In the genomic region with DNA sequence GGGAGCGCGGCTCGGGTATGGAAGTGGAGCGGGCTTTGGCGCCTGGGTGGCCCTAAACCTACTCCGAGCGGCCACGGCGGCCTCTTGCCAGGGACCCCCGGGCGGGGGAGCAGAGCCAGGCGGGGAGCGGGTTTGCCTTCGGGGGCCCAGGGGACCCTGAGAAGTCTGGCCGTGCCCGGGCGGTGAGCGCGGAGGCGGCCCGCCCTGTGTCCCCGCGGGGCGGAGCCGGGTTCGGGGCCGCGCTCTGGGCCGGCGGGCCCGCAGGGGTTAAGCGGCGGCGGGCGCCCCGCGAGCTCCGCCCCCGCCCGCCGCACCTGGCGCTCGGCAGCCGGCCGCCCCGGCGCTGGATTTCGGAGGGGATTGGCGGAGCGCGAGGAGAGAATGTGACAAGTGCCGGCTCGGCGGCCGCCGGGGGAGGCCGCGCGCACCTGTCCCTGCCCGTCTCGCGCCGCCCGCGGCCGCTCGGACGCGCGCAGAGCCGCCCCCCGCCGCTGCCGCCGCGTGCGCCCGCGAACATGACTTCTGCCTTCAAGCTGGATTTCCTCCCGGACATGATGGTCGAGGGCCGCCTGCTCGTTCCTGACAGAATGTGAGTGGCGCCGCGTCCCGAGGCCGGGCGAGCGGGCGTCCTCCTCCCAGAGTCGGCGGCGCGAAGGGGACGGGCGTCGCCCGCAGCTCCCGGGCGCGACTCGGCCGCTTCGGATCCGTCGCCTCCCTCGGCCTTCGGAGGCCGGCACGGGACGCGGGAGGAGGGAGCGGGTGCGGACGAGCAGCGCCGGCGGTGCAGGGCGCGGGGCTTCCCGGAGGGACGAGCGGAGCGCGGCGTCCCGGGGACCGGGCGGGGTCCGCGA, we compare ENCODE assay signal across 8 cellular contexts. TPM values are rescaled to one million over a fixed set of nuclear protein-coding genes. Genes with fewer than 3 reads are reported as not detected.
A peak's percentile ranks its signal among the peaks of the same experiment; 100 is the strongest.
DNase-seq lines count a peak whose midpoint lies in the region; ATAC-seq and TF ChIP-seq lines count a peak whose summit lies in the region.

A gene (plus strand): TSS at position 298 of the 851 bp plus-strand sequence. CDS start 218 bp downstream, at position 516.

- peaks cover 14% of the 10 kb centered on the region for H3K4me1 Mint-ChIP-seq in activated CD8-positive, alpha-beta T cell treated with anti-CD3 and anti-CD28 coated beads, Interleukin-2, amount 10 ng/mL, durations not matched to agents 7 days and 5 days (ENCODE audit: low read depth)
- H3K4me1 Mint-ChIP-seq in mesothelial cell of epicardium: peaks cover 39% of the 10 kb centered on the region

- peak within 1 kb of the TSS; percentile 74 for H3K4me3 Mint-ChIP-seq in activated CD8-positive, alpha-beta T cell treated with anti-CD3 and anti-CD28 coated beads, Interleukin-2, amount 10 ng/mL, durations not matched to agents 7 days and 5 days
- peak within 1 kb of the TSS; percentile 70 for H3K4me3 Mint-ChIP-seq in mesothelial cell of epicardium

- POLR2A ChIA-PET in activated CD8-positive, alpha-beta T cell treated with anti-CD3 and anti-CD28 coated beads, Interleukin-2, amount 10 ng/mL, durations not matched to agents 7 days and 5 days (lab: Charles Lee): no interaction called here

- peak; percentile 27 for DNase-seq in Daoy (ENCODE audit: low read depth)
- peak; percentile 60 for DNase-seq in LoVo (ENCODE audit: low spot score)
- DNase-seq in activated CD8-positive, alpha-beta T cell treated with anti-CD3 and anti-CD28 coated beads, Interleukin-2, amount 10 ng/mL, durations not matched to agents 7 days and 5 days: peak; percentile 57
- DNase-seq in mesothelial cell of epicardium (ENCODE audit: low spot score in 2 of 2, unreplicated experiment in 2 of 2): peak; percentile 34 to 71
- peak; percentile 7 to 12 for DNase-seq in stimulated activated CD8-positive, alpha-beta memory T cell treated with anti-CD3 and anti-CD28 coated beads, Interleukin-4, amount 100 ng/mL, for 4 hours (ENCODE audit: low read depth in 2 of 2, low spot score in 1 of 2)

- H3K27me3 ChIP-seq in endocrine pancreas (ENCODE audit: control insufficient read depth, insufficient read depth, low read length): peaks cover 2% of the 10 kb centered on the region

- H3K4me1 ChIP-seq in endocrine pancreas (ENCODE audit: control insufficient read depth, insufficient read depth, low read length): peaks cover 3% of the 10 kb centered on the region

- H3K36me3 Mint-ChIP-seq in activated CD8-positive, alpha-beta T cell treated with anti-CD3 and anti-CD28 coated beads, Interleukin-2, amount 10 ng/mL, durations not matched to agents 7 days and 5 days (ENCODE audit: low read depth): peaks cover 3% of the 10 kb centered on the region
- no peaks in the 10 kb centered on the region for H3K36me3 Mint-ChIP-seq in mesothelial cell of epicardium

- H3K9ac ChIP-seq in endocrine pancreas (ENCODE audit: control insufficient read depth, insufficient read depth, low read length): no peak within 1 kb of the TSS

- no peak within 1 kb of the TSS for H3K27ac Mint-ChIP-seq in activated CD8-positive, alpha-beta T cell treated with anti-CD3 and anti-CD28 coated beads, Interleukin-2, amount 10 ng/mL, durations not matched to agents 7 days and 5 days
- peak within 1 kb of the TSS; percentile 5 for H3K27ac Mint-ChIP-seq in mesothelial cell of epicardium

- CTCF ChIA-PET in activated CD8-positive, alpha-beta T cell treated with anti-CD3 and anti-CD28 coated beads, Interleukin-2, amount 10 ng/mL, durations not matched to agents 7 days and 5 days (lab: Charles Lee): no interaction called here

- H3K9me3 ChIP-seq in endocrine pancreas (ENCODE audit: control insufficient read depth, low read length): no peaks in the 10 kb centered on the region

- peak within 1 kb of the TSS; percentile 75 for H3K4me3 ChIP-seq in endocrine pancreas (ENCODE audit: control insufficient read depth, insufficient read depth, low read length)

- ATAC-seq in GM21528 (IDR thresholded peaks at IDR 0.05; ENCODE audit: low FRiP score, unreplicated experiment): peak; percentile 83
- peak; percentile 85 for ATAC-seq in activated CD8-positive, alpha-beta T cell treated with anti-CD3 and anti-CD28 coated beads, Interleukin-2, amount 10 ng/mL, durations not matched to agents 7 days and 5 days
- no peak for ATAC-seq in HG03196 (IDR thresholded peaks at IDR 0.05; ENCODE audit: unreplicated experiment)

- H3K27me3 Mint-ChIP-seq in activated CD8-positive, alpha-beta T cell treated with anti-CD3 and anti-CD28 coated beads, Interleukin-2, amount 10 ng/mL, durations not matched to agents 7 days and 5 days (ENCODE audit: low read depth): peaks cover 75% of the 10 kb centered on the region
- H3K27me3 Mint-ChIP-seq in mesothelial cell of epicardium (ENCODE audit: low read depth): peaks cover 77% of the 10 kb centered on the region

- TF ChIP-seq CTCF in mesothelial cell of epicardium (IDR thresholded peaks at IDR 0.05; ENCODE audit: unreplicated experiment): no peak

- no peaks in the 10 kb centered on the region for H3K9me3 Mint-ChIP-seq in activated CD8-positive, alpha-beta T cell treated with anti-CD3 and anti-CD28 coated beads, Interleukin-2, amount 10 ng/mL, durations not matched to agents 7 days and 5 days (ENCODE audit: insufficient read depth)
- no peaks in the 10 kb centered on the region for H3K9me3 Mint-ChIP-seq in mesothelial cell of epicardium

- no peaks in the 10 kb centered on the region for H3K36me3 ChIP-seq in endocrine pancreas (ENCODE audit: control insufficient read depth, insufficient read depth, low read length)

RNA-seq across cellular contexts. Expression of the gene that starts here (rescaled TPM):
- 0.24 and 0.51 TPM in 2 replicates for total RNA-seq in Daoy (2014; rRNA removed; shearing (Covaris generic))
- 100 to 1,000 TPM; 179 to 182 TPM for total RNA-seq in activated CD8-positive, alpha-beta T cell treated with anti-CD3 and anti-CD28 coated beads, Interleukin-2, amount 10 ng/mL, durations not matched to agents 7 days and 5 days
- total RNA-seq in mesothelial cell of epicardium: 24.0 to 27.2 TPM (median 25.2 TPM) in 3 replicates

Comparison
In these comparisons a context has a peak if more than half of its experiments do, and no peak if none do; other contexts are left out.
1. RNA of the gene that starts here (total RNA-seq): 179 to 182 TPM in activated CD8-positive, alpha-beta T cell treated with anti-CD3 and anti-CD28 coated beads, Interleukin-2, amount 10 ng/mL, durations not matched to agents 7 days and 5 days and 24.0 to 27.2 TPM in mesothelial cell of epicardium; 0.24 to 0.51 TPM in Daoy; every median in the first group is over 10 times any median in the second.
2. Peak in DNase-seq in Daoy; RNA of the gene not detected or under 1 TPM.
3. DNase-seq: peak in every context shown above with its lines; median percentile 60 in LoVo; 57 in activated CD8-positive, alpha-beta T cell treated with anti-CD3 and anti-CD28 coated beads, Interleukin-2, amount 10 ng/mL, durations not matched to agents 7 days and 5 days; 52 in mesothelial cell of epicardium; 27 in Daoy; 10 in stimulated activated CD8-positive, alpha-beta memory T cell treated with anti-CD3 and anti-CD28 coated beads, Interleukin-4, amount 100 ng/mL, for 4 hours.